In the genomic region with DNA sequence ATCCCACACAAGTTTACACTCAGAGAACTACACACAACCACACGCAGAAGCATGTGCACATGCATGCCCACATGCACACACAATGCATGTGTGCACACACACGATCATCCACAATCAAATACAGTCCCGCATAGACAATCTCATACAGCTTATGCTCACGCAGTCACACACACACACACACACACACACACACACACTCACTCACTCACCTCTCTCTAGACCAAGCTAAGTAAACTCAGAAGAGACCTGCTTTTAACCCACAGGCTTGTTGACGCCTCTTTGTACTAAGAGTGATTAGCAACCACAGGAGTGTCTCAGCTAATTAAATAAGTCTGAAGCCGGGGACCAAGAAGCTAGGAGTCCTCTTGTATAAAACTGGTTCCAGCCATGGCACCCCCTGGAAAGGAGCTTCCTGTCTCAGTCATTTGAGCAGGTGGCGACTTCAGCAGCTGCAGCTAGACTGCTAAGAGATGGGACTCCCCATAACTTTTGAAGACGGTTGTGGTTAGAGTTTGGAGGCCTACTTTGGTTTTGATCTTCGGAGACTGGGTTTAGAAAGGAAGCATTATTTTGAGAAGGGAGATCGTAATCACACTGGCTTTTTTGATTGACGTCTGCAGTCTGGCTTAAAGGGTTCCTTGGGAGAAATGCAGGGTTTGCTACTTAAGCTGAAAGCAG, we compare ENCODE assay signal across 8 cellular contexts.
DNase-seq lines count a peak whose midpoint lies in the region; ATAC-seq and TF ChIP-seq lines count a peak whose summit lies in the region.

No MANE protein-coding gene starts in this region.

- no peaks in the 10 kb centered on the region for H3K9me3 Mint-ChIP-seq in HFFc6
- no peaks in the 10 kb centered on the region for H3K9me3 Mint-ChIP-seq in activated T-helper 17 cell treated with anti-CD3 and anti-CD28 coated beads, Interleukin-2, amount 50 U/mL, for 72 hours

- peaks cover 37% of the 10 kb centered on the region for H3K4me1 Mint-ChIP-seq in HFFc6 (ENCODE audit: low read depth)
- H3K4me1 Mint-ChIP-seq in activated T-helper 17 cell treated with anti-CD3 and anti-CD28 coated beads, Interleukin-2, amount 50 U/mL, for 72 hours = peaks cover 26% of the 10 kb centered on the region

- no peaks in the 10 kb centered on the region for H3K36me3 Mint-ChIP-seq in HFFc6 (ENCODE audit: low read depth)
- no peaks in the 10 kb centered on the region for H3K36me3 Mint-ChIP-seq in activated T-helper 17 cell treated with anti-CD3 and anti-CD28 coated beads, Interleukin-2, amount 50 U/mL, for 72 hours (ENCODE audit: low read depth)

- peak overlapping the region; percentile 7 for H3K27ac Mint-ChIP-seq in HFFc6
- H3K27ac Mint-ChIP-seq in activated T-helper 17 cell treated with anti-CD3 and anti-CD28 coated beads, Interleukin-2, amount 50 U/mL, for 72 hours = peak overlapping the region; percentile 4

- no peak for DNase-seq in HFFc6
- DNase-seq in NCI-H510A treated with DMSO at 0.1 percent for 48 hours (lab: John Stamatoyannopoulos, UW) = peak; percentile 74
- peak in 3 of 4 experiments; percentile 10 to 21 (median 11) for DNase-seq in stimulated activated CD4-positive, alpha-beta T cell treated with anti-CD3 and anti-CD28 coated beads, Interleukin-1b, Interleukin-23, amount 100 ng/mL, for 24 hours (ENCODE audit: low read depth in 4 of 4, low spot score in 1 of 4)
- DNase-seq in iPS-NIHi11 (ENCODE audit: low spot score) = no peak
- DNase-seq in occipital lobe (lab: John Stamatoyannopoulos, UW) = no peak
- no peak for DNase-seq in sciatic nerve (ENCODE audit: low spot score)

- no peaks in the 10 kb centered on the region; the same call in 1 of the 2 replicates for H3K27me3 Mint-ChIP-seq in HFFc6 (ENCODE audit: insufficient read depth)
- no peaks in the 10 kb centered on the region for H3K27me3 Mint-ChIP-seq in activated T-helper 17 cell treated with anti-CD3 and anti-CD28 coated beads, Interleukin-2, amount 50 U/mL, for 72 hours

- peak; percentile 59 for ATAC-seq in GM18498 (IDR thresholded peaks at IDR 0.05; ENCODE audit: unreplicated experiment)
- peak; percentile 87 for ATAC-seq in activated T-helper 17 cell treated with anti-CD3 and anti-CD28 coated beads, Interleukin-2, amount 50 U/mL, for 72 hours (replicated peaks)
- ATAC-seq in sciatic nerve = no peak

- no peak overlapping the region for H3K4me3 Mint-ChIP-seq in HFFc6
- peak overlapping the region; percentile 59 for H3K4me3 Mint-ChIP-seq in activated T-helper 17 cell treated with anti-CD3 and anti-CD28 coated beads, Interleukin-2, amount 50 U/mL, for 72 hours

- TF ChIP-seq CTCF in HFFc6 (IDR thresholded peaks at IDR 0.05) = no peak

- intact Hi-C loops in sciatic nerve (cut with DNase I) = no loop called here

Comparison
In these comparisons a context has a peak if more than half of its experiments do, and no peak if none do; other contexts are left out.
1. DNase-seq: peak in NCI-H510A treated with DMSO at 0.1 percent for 48 hours (single experiment) and stimulated activated CD4-positive, alpha-beta T cell treated with anti-CD3 and anti-CD28 coated beads, Interleukin-1b, Interleukin-23, amount 100 ng/mL, for 24 hours (3 of 4); none in HFFc6 (single experiment), iPS-NIHi11 (single experiment), occipital lobe (single experiment) and sciatic nerve (single experiment).